39 cellular contexts compared by ENCODE assay signal in the genomic region with DNA sequence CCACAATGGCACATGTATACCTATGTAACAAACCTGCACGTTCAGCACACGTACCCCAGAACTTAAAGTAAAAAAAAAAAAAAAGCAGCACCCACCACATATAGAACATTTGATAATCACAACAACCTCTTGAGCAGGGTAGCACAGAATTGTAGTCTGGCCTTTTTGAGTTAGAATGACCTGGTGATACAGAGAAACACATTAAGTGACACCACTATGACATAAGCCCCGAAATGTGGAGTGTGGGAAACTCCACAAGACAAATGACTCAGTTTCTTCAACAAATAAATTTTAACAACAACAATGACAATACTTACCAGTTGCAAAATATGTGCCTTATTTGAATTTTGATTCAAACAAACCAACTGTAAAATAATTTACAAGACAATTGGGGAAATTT. TPM values are rescaled to one million over a fixed set of nuclear protein-coding genes. Genes with fewer than 3 reads are reported as not detected.
"Had no signal": no experiment of that assay in that cellular context is flagged by ENCODE, and none has a peak within 500 bp of the region (broad histone marks: within the 10 kb centered on the region; RNA-seq: fewer than 3 reads in every experiment).

No MANE protein-coding gene starts in this region.

- H3K9me3 ChIP-seq: MG63 had no signal

- H3K27ac ChIP-seq: KMS-11 had no signal

- DNase-seq: Karpas-422, Kasumi-1, KG1, MG63, MM.1S, MV-4-11, NCI-H1048, NCI-H1092, NCI-H1092 treated with DMSO at 0.1 percent for 48 hours, NCI-H1105, NCI-H1105 treated with DMSO at 0.1 percent for 48 hours, NCI-H1417, NCI-H1417 treated with DMSO at 0.1 percent for 48 hours, NCI-H1436, NCI-H1436 treated with DMSO at 0.1 percent for 48 hours, NCI-H146, NCI-H1694, NCI-H1694 treated with DMSO at 0.1 percent for 48 hours, NCI-H187, NCI-H187 treated with DMSO at 0.1 percent for 48 hours, NCI-H1930, NCI-H2029, NCI-H2029 treated with DMSO at 0.1 percent for 48 hours, NCI-H2081, NCI-H2081 treated with DMSO at 0.1 percent for 48 hours, NCI-H2107, NCI-H2171, NCI-H2171 treated with DMSO at 0.1 percent for 48 hours, NCI-H2227 treated with DMSO at 0.1 percent for 48 hours, NCI-H226, NCI-H345, NCI-H446, NCI-H446 treated with DMSO at 0.1 percent for 48 hours, NCI-H510A had no signal

- H3K36me3 ChIP-seq: MG63 had no signal

- H3K4me3 ChIP-seq: MG63 had no signal

- H3K27me3 ChIP-seq: MG63 had no signal

RNA-seq across cellular contexts. Expression of a gene that starts 46.4 kb away (rescaled TPM):
- total RNA-seq: LHCN-M2, M059J, MCF 10A, NCI-H460 had no signal
